2 cellular contexts compared by ENCODE assay signal in genomic region chr3:14503033-14503705, GRCh38.
TF ChIP-seq lines count a peak whose summit lies in the region.

No MANE protein-coding gene starts in this region.

TF ChIP-seq in HepG2, 621 proteins besides CTCF, POLR2A, EP300 and RAD21:
- TF ChIP-seq CREB1 (IDR thresholded peaks at IDR 0.05) (peak; percentile 74), CREB1 (CRISPR knock-in tag; IDR thresholded peaks at IDR 0.05) (no peak), ATF7 (IDR thresholded peaks at IDR 0.05) (peak; percentile 77), ATF7 (CRISPR knock-in tag; IDR thresholded peaks at IDR 0.05) (no peak), PRPF4 (IDR thresholded peaks at IDR 0.05; ENCODE audit: low read depth, low read length, poor library complexity, severe bottlenecking) (no peak), MNT (IDR thresholded peaks at IDR 0.05) (peak; percentile 36; the same call in 1 of the 2 replicates)
TF ChIP-seq in HepG2: peak in this region for 3.

TF ChIP-seq in GM23338, 12 proteins besides CTCF, POLR2A, EP300 and RAD21:
- no peak for TF ChIP-seq EZH2 (IDR thresholded peaks at IDR 0.05; ENCODE audit: low read depth, unreplicated experiment)
- TF ChIP-seq EZH2phosphoT487 (IDR thresholded peaks at IDR 0.05; ENCODE audit: unreplicated experiment): no peak
- TF ChIP-seq CREB1 (CRISPR knock-in tag; IDR thresholded peaks at IDR 0.05; ENCODE audit: low read depth): no peak
- no peak for TF ChIP-seq ZNF331 (CRISPR knock-in tag; IDR thresholded peaks at IDR 0.05; ENCODE audit: low read depth)
- TF ChIP-seq REST (IDR thresholded peaks at IDR 0.05; ENCODE audit: unreplicated experiment): no peak
- no peak for TF ChIP-seq NANOG (IDR thresholded peaks at IDR 0.05; ENCODE audit: borderline replicate concordance)
TF ChIP-seq in GM23338: peak in this region for 0.
